Comparison of ENCODE assay signal across 8 cellular contexts in the genomic region with DNA sequence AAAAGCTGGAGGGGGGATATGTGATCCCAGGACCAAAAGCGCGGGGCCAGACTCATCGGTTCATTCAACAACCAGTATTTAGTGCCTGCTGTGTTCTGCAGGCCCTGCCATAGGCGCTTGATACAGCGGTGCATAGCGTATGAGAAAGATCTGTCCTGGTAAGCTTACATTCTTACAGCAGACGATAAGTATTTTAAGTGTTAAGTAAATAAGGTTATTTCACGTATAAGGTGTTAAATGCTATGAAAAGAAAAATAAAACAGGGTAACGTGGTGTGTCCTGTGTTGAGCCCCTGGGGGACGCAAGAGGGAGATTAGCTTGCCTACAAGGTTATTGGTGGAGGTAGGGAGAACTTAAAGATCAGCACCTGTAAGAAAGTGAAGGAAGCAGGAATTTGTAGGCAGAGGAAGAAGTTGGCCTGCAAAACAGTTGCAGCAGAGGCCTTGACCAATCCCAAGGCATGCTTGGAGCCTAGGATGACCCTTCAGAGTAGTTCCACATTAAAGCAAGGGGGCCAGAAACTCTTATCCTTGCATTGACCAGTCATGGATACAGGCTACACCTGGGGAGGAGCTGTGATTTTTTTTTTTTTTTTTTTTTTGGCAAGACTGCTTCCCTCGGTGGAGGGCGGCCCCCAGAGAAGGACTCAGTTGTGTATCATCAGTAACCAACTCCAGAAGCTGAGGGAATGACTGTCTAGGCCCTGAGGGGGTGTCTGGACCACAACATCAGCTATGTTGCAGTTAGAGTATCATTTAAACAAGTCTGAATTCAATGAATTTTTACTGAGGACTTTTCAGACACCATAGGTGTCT. TPM values are rescaled to one million over a fixed set of nuclear protein-coding genes. Genes with fewer than 3 reads are reported as not detected.
DNase-seq lines count a peak whose midpoint lies in the region; ATAC-seq and TF ChIP-seq lines count a peak whose summit lies in the region.

No MANE protein-coding gene starts in this region.

- peaks cover 22% of the 10 kb centered on the region for H3K4me1 Mint-ChIP-seq in activated CD4-positive, alpha-beta memory T cell treated with anti-CD3 and anti-CD28 coated beads for 36 hours (ENCODE audit: low read depth)

- H3K4me1 ChIP-seq in HCT116 (ENCODE audit: control insufficient read depth in 1 of 2, insufficient read depth in 2 of 2, low read length in 2 of 2) (peaks cover 11 to 19% of the 10 kb centered on the region in 2 experiments), iPS DF 6.9 (ENCODE audit: control insufficient read depth, insufficient read depth, low read length) (peaks cover 3% of the 10 kb centered on the region; the same call in 1 of the 2 replicates)

- H3K36me3 ChIP-seq in BJ (ENCODE audit: control insufficient read depth, insufficient read depth, low read length) (no peaks in the 10 kb centered on the region), HCT116 (ENCODE audit: control insufficient read depth in 1 of 2, insufficient read depth in 2 of 2, low read length in 2 of 2) (no peaks in the 10 kb centered on the region), iPS DF 6.9 (ENCODE audit: control insufficient read depth, insufficient read depth, low read length) (no peaks in the 10 kb centered on the region)

- no peaks in the 10 kb centered on the region for H3K27me3 Mint-ChIP-seq in activated CD4-positive, alpha-beta memory T cell treated with anti-CD3 and anti-CD28 coated beads for 36 hours

- H3K4me2 ChIP-seq in HCT116 (ENCODE audit: low read length), result peak overlapping the region; percentile 88

- H3K27me3 ChIP-seq in BJ (ENCODE audit: control insufficient read depth, insufficient read depth, low read length) (no peaks in the 10 kb centered on the region), HCT116 (ENCODE audit: insufficient read depth, low read length) (no peaks in the 10 kb centered on the region), iPS DF 6.9 (ENCODE audit: control insufficient read depth, insufficient read depth, low read length) (no peaks in the 10 kb centered on the region)

- CTCF ChIA-PET in BJ (lab: Yijun Ruan, JAX) (interaction anchor here (1.3 to 1.5 kb wide), 3 partner anchors 45 to 246 kb away, joined by 4 to 5 read pairs (median 4); no protein-coding TSS in a partner anchor), HCT116 (lab: Charles Lee) (interaction anchor here (1.3 to 1.8 kb wide), 3 partner anchors 41 to 76 kb away, joined by 4 to 9 read pairs (median 6); no protein-coding TSS in a partner anchor)
- CTCF ChIA-PET in activated CD4-positive, alpha-beta memory T cell treated with anti-CD3 and anti-CD28 coated beads for 36 hours (lab: Charles Lee), result interaction anchor here (0.6 to 3.0 kb wide), 10 partner anchors 18 to 238 kb away, joined by 3 to 16 read pairs (median 5); partner anchors contain the start of gene PGM2L1

- peak overlapping the region; percentile 75 for H3K27ac Mint-ChIP-seq in activated CD4-positive, alpha-beta memory T cell treated with anti-CD3 and anti-CD28 coated beads for 36 hours

- no peaks in the 10 kb centered on the region for H3K36me3 Mint-ChIP-seq in activated CD4-positive, alpha-beta memory T cell treated with anti-CD3 and anti-CD28 coated beads for 36 hours

- 0 out of 2 replicates have a peak, but pooled peaks have one; percentile 3 for TF ChIP-seq RAD21 in HCT116 (IDR thresholded peaks at IDR 0.05; ENCODE audit: low read depth)

- POLR2A ChIA-PET in BJ (lab: Charles Lee), result interaction anchor here (0.6 to 1.1 kb wide), 4 partner anchors 19 to 256 kb away, joined by 3 to 15 read pairs (median 3); no protein-coding TSS in a partner anchor
- POLR2A ChIA-PET in HCT116 (lab: Charles Lee), result interaction anchor here (1.0 to 1.6 kb wide), 8 partner anchors 8 to 86 kb away, joined by 3 to 6 read pairs (median 3); no protein-coding TSS in a partner anchor
- POLR2A ChIA-PET in activated CD4-positive, alpha-beta memory T cell treated with anti-CD3 and anti-CD28 coated beads for 36 hours (lab: Charles Lee), result interaction anchor here (0.5 to 2.1 kb wide), 9 partner anchors 8 to 1943 kb away, joined by 3 to 11 read pairs (median 3); partner anchors contain the start of genes PGM2L1 and POLD3

- TF ChIP-seq POLR2A in HCT116 (IDR thresholded peaks at IDR 0.05; ENCODE audit: borderline replicate concordance, extremely low read depth, insufficient read depth, insufficient read length), result no peak

- no peak for DNase-seq in BJ (ENCODE audit: low read depth)
- DNase-seq in HCT116 (ENCODE audit: low read depth, low spot score), result peak; percentile 22
- no peak for DNase-seq in activated CD4-positive, alpha-beta memory T cell treated with anti-CD3 and anti-CD28 coated beads for 36 hours
- DNase-seq in iPS DF 6.9 (ENCODE audit: low read depth, low spot score), result no peak
- peak; percentile 36 for DNase-seq in stimulated activated CD8-positive, alpha-beta memory T cell treated with anti-CD3 and anti-CD28 coated beads, Interleukin-4, amount 100 ng/mL, for 48 hours
- no peak for DNase-seq in NOMO-1 treated with dmso at 0.1 percent for 144 hours (lab: John Stamatoyannopoulos, UW; ENCODE audit: unreplicated experiment)
- no peak for DNase-seq in NCI-H748 treated with DMSO at 0.1 percent for 48 hours (lab: John Stamatoyannopoulos, UW)
- DNase-seq in NCI-H526 (lab: John Stamatoyannopoulos, UW), result no peak

- WGBS in iPS DF 6.9 (ENCODE audit: insufficient coverage, insufficient read length), result 100% methylated on average over 1 of the region's 12 CpGs

- ATAC-seq in HCT116, result no peak

- H3K4me3 Mint-ChIP-seq in activated CD4-positive, alpha-beta memory T cell treated with anti-CD3 and anti-CD28 coated beads for 36 hours, result peak overlapping the region; percentile 79

- H3K4me3 ChIP-seq in BJ (ENCODE audit: low read depth, low read length) (peak overlapping the region; percentile 64), HCT116 (replicated peaks in 1 of 2; ENCODE audit: low read depth in 1 of 2, low read length in 2 of 2) (peak overlapping the region; percentile 44 to 74), iPS DF 6.9 (ENCODE audit: low read length) (peak overlapping the region; percentile 14; the same call in 1 of the 2 replicates)

- H3K9me3 ChIP-seq in HCT116 (ENCODE audit: control insufficient read depth in 1 of 2, insufficient read depth in 1 of 2, low read depth in 1 of 2, low read length in 2 of 2), result no peaks in the 10 kb centered on the region
- H3K9me3 ChIP-seq in iPS DF 6.9 (ENCODE audit: control insufficient read depth, insufficient read depth, low read length), result no peaks in the 10 kb centered on the region

- RAD21 ChIA-PET in HCT116 (lab: Charles Lee; ENCODE audit: low non-redundant PET in 1 of 2, low total read pairs in 2 of 2, uncharacterized antibody in 2 of 2, unreplicated experiment in 2 of 2), result interaction anchor here in 1 of 2 experiments (0.7 kb wide), 1 partner anchor 40 kb away, joined by 3 read pairs; no protein-coding TSS in a partner anchor

- no peaks in the 10 kb centered on the region for H3K79me2 ChIP-seq in HCT116 (ENCODE audit: insufficient read depth, low read length)

- peak overlapping the region; percentile 99 for H3K27ac ChIP-seq in HCT116 (ENCODE audit: low read depth, low read length)
- H3K27ac ChIP-seq in iPS DF 6.9 (ENCODE audit: low read length), result no peak overlapping the region

- TF ChIP-seq CTCF in BJ (IDR thresholded peaks at IDR 0.05; ENCODE audit: insufficient read depth, low read depth, low read length) (no peak), HCT116 (IDR thresholded peaks at IDR 0.05 in 2 of 3, conservative IDR thresholded peaks at IDR 0.05 in 1 of 3; ENCODE audit: borderline replicate concordance in 1 of 3, insufficient read depth in 1 of 3, low read depth in 2 of 3, low read length in 2 of 3) (no peak)

- intact Hi-C loops in HCT116 (cut with micrococcal nuclease), result no loop called here
- intact Hi-C loops in activated CD4-positive, alpha-beta memory T cell treated with anti-CD3 and anti-CD28 coated beads for 36 hours (cut with micrococcal nuclease), result loop anchor here (1.0 to 10.0 kb wide), 5 partner anchors 77 to 1352 kb away; partner anchors contain the start of genes FCHSD2, PGM2L1, POLD3 and RNF169

- H3K9me2 ChIP-seq in HCT116 (ENCODE audit: insufficient read depth), result no peaks in the 10 kb centered on the region

- H3K9me3 Mint-ChIP-seq in activated CD4-positive, alpha-beta memory T cell treated with anti-CD3 and anti-CD28 coated beads for 36 hours, result no peaks in the 10 kb centered on the region

- TSS peak; percentile 63 for BruUV-seq in HCT116 (replicated peaks; lab: Mats Ljungman, UMichigan)

- no peaks in the 10 kb centered on the region for H4K20me1 ChIP-seq in HCT116 (ENCODE audit: insufficient read depth)

- peak overlapping the region; percentile 88 for H3K9ac ChIP-seq in HCT116 (ENCODE audit: low read length)

- peak overlapping the region; percentile 50 for H2AFZ ChIP-seq in HCT116 (ENCODE audit: low read depth, low read length, poor library complexity, severe bottlenecking)

TF ChIP-seq in HCT116, 20 proteins besides CTCF, POLR2A, EP300 and RAD21 (continues in another document):
- TF ChIP-seq EZH2 (IDR thresholded peaks at IDR 0.05), result no peak
- TF ChIP-seq CEBPB (IDR thresholded peaks at IDR 0.05; ENCODE audit: low read depth), result no peak
- TF ChIP-seq, protein P1, sequence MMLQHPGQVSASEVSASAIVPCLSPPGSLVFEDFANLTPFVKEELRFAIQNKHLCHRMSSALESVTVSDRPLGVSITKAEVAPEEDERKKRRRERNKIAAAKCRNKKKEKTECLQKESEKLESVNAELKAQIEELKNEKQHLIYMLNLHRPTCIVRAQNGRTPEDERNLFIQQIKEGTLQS (IDR thresholded peaks at IDR 0.05), result no peak
- TF ChIP-seq YY1 (IDR thresholded peaks at IDR 0.05; ENCODE audit: extremely low read depth, insufficient replicate concordance, low read depth, low read length), result no peak
- no peak; the same call in 1 of the 2 replicates for TF ChIP-seq SP1 (IDR thresholded peaks at IDR 0.05; ENCODE audit: low read depth)
- TF ChIP-seq ZNF274 (IDR thresholded peaks at IDR 0.05; ENCODE audit: low read depth, low read length), result no peak

RNA-seq across cellular contexts. Expression of gene LIPT2, which starts 0.5 kb away (rescaled TPM):
- 2.5 and 2.6 TPM in 2 replicates for polyA plus RNA-seq in BJ (2011; rRNA removed)
- 2.6 and 3.1 TPM in 2 replicates for polyA minus RNA-seq in BJ (2011; rRNA and poly(A)+ RNA removed)
- total RNA-seq in HCT116 (2021; ENCODE audit: unreplicated experiment), result 3.4 TPM
- 3.3 and 3.6 TPM in 2 replicates for polyA plus RNA-seq in HCT116 (2012)
- 1 to 10 TPM; 3.0 to 3.3 TPM for total RNA-seq in activated CD4-positive, alpha-beta memory T cell treated with anti-CD3 and anti-CD28 coated beads for 36 hours

RNA-seq across cellular contexts. Expression of gene KCNE3, which starts 26.7 kb away (rescaled TPM):
- polyA plus RNA-seq in BJ (2011; rRNA removed), result 0.72 and 0.94 TPM in 2 replicates
- 0.46 and 0.95 TPM in 2 replicates for polyA minus RNA-seq in BJ (2011; rRNA and poly(A)+ RNA removed)
- total RNA-seq in HCT116 (2021; ENCODE audit: unreplicated experiment), result not detected
- not detected in 2 replicates for polyA plus RNA-seq in HCT116 (2012)
- total RNA-seq in activated CD4-positive, alpha-beta memory T cell treated with anti-CD3 and anti-CD28 coated beads for 36 hours, result not detected

Comparison
In these comparisons a context has a peak if more than half of its experiments do, and no peak if none do; other contexts are left out.
1. DNase-seq: peak in HCT116 (single experiment) and stimulated activated CD8-positive, alpha-beta memory T cell treated with anti-CD3 and anti-CD28 coated beads, Interleukin-4, amount 100 ng/mL, for 48 hours (single experiment); none in BJ (single experiment), activated CD4-positive, alpha-beta memory T cell treated with anti-CD3 and anti-CD28 coated beads for 36 hours (single experiment), iPS DF 6.9 (single experiment), NOMO-1 treated with dmso at 0.1 percent for 144 hours (single experiment), NCI-H748 treated with DMSO at 0.1 percent for 48 hours (single experiment) and NCI-H526 (0 of 2).
2. H3K4me3 ChIP-seq: peak in every context shown above with its lines; median percentile 64 in BJ; 59 in HCT116; 14 in iPS DF 6.9.